In genomic region chr1:16774773-16775172, GRCh38 we compare ENCODE assay signal across 9 cellular contexts. TPM values are rescaled to one million over a fixed set of nuclear protein-coding genes. Genes with fewer than 3 reads are reported as not detected.
DNase-seq lines count a peak whose midpoint lies in the region; ATAC-seq, FAIRE-seq and TF ChIP-seq lines count a peak whose summit lies in the region.
"Not testable (repeated sequence)": the region's sequence is repeated elsewhere in the genome, so short reads cannot be mapped to it uniquely, and the experiment has no call there.
"Had no signal": no experiment of that assay in that cellular context is flagged by ENCODE, and none has a peak within 500 bp of the region (broad histone marks: within the 10 kb centered on the region; RNA-seq: fewer than 3 reads in every experiment).

No MANE protein-coding gene starts in this region.

- not testable (repeated sequence) for H3T11ph ChIP-seq in H9 (ENCODE audit: low read length)

- not testable (repeated sequence) for H3K36me3 ChIP-seq in bronchial epithelial cell (ENCODE audit: control insufficient read depth, insufficient read depth, low read length); endodermal cell (ENCODE audit: control insufficient read depth, insufficient read depth, low read length); right atrium auricular region; HepG2 (replicated peaks in 1 of 2; ENCODE audit: control insufficient read depth in 1 of 2, insufficient read depth in 2 of 2, low read length in 2 of 2); spleen

- H3K27ac Mint-ChIP-seq in H9, endodermal cell: not testable (repeated sequence)

- not testable (repeated sequence) for H2BK12ac ChIP-seq in H9 (ENCODE audit: insufficient read length, low read depth, low read length)

- H3K36me3 Mint-ChIP-seq in H9 (ENCODE audit: insufficient read depth in 1 of 3, low read depth in 3 of 3); endodermal cell (ENCODE audit: low read depth): not testable (repeated sequence)

- not testable (repeated sequence) for TF ChIP-seq RAD21 in HepG2 (CRISPR knock-in tag; IDR thresholded peaks at IDR 0.05)

- peak; percentile 6 for DNase-seq in H9
- DNase-seq in bronchial epithelial cell (ENCODE audit: low read depth); HepG2 (ENCODE audit: low spot score): not testable (repeated sequence)
- peak; percentile 26 for DNase-seq in endodermal cell
- peak; percentile 51 for DNase-seq in right atrium auricular region (ENCODE audit: low spot score)
- DNase-seq in spleen = peak; percentile 47

- H3K18ac ChIP-seq in H9 (ENCODE audit: insufficient read length, low read depth, low read length) = not testable (repeated sequence)

- H3K14ac ChIP-seq in H9 (ENCODE audit: insufficient read depth, low read length) = not testable (repeated sequence)

- not testable (repeated sequence) for H3K9me3 ChIP-seq in H9 (ENCODE audit: control insufficient read depth, low read depth, low read length); endodermal cell (ENCODE audit: control insufficient read depth, low read length); right atrium auricular region; HepG2 (ENCODE audit: low read length); spleen

- H2BK20ac ChIP-seq in H9 (ENCODE audit: low read depth, low read length, poor library complexity, severe bottlenecking) = not testable (repeated sequence)

- not testable (repeated sequence) for H3K4me3 ChIP-seq in bronchial epithelial cell (ENCODE audit: low read depth, low read length); endodermal cell (ENCODE audit: low read length); right atrium auricular region; HepG2 (replicated peaks in 1 of 3; ENCODE audit: insufficient read depth in 1 of 3, low read depth in 2 of 3, low read length in 3 of 3); spleen

- H4K8ac ChIP-seq in H9 (replicated peaks; ENCODE audit: insufficient read length, low read depth, low read length) = not testable (repeated sequence)

- not testable (repeated sequence) for H3K27me3 ChIP-seq in H9 (ENCODE audit: insufficient read depth, low read length); bronchial epithelial cell (ENCODE audit: control insufficient read depth, insufficient read depth, low read length); endodermal cell (ENCODE audit: control insufficient read depth, insufficient read depth, low read length, poor library complexity, severe bottlenecking); right atrium auricular region; HepG2 (ENCODE audit: control insufficient read depth in 1 of 2, insufficient read depth in 2 of 2, low read length in 2 of 2)
- peaks cover 0 to 42% (median 10%) of the 10 kb centered on the region in 7 donors for H3K27me3 ChIP-seq in spleen (replicated peaks in 1 of 7)

- not testable (repeated sequence) for H3K23ac ChIP-seq in H9 (ENCODE audit: insufficient read length, low read depth, low read length)

- TF ChIP-seq EP300 in HepG2 (IDR thresholded peaks at IDR 0.05; ENCODE audit: low read depth in 2 of 2, low read length in 2 of 2); HepG2 (CRISPR knock-in tag; IDR thresholded peaks at IDR 0.05; ENCODE audit: borderline replicate concordance): not testable (repeated sequence)

- not testable (repeated sequence) for TF ChIP-seq CTCF in H9 (conservative IDR thresholded peaks at IDR 0.05); bronchial epithelial cell (IDR thresholded peaks at IDR 0.05; ENCODE audit: insufficient read depth, low read length, severe bottlenecking); endodermal cell (conservative IDR thresholded peaks at IDR 0.05); right atrium auricular region (IDR thresholded peaks at IDR 0.05); HepG2 (CRISPR knock-in tag; IDR thresholded peaks at IDR 0.05); spleen (IDR thresholded peaks at IDR 0.05 in 8 of 11, conservative IDR thresholded peaks at IDR 0.05 in 3 of 11)

- not testable (repeated sequence) for H3K4me1 ChIP-seq in H9 (ENCODE audit: insufficient read depth, low read length); endodermal cell (ENCODE audit: control insufficient read depth, insufficient read depth, low read length); right atrium auricular region; spleen
- H3K4me1 ChIP-seq in HepG2 (ENCODE audit: insufficient read depth, low read length) = peaks cover 12% of the 10 kb centered on the region

- not testable (repeated sequence) for TF ChIP-seq POLR2A in HepG2 (IDR thresholded peaks at IDR 0.05; ENCODE audit: insufficient read depth in 1 of 2, low read depth in 2 of 2, low read length in 2 of 2); spleen (IDR thresholded peaks at IDR 0.05)

- H3K27ac ChIP-seq in H9 (ENCODE audit: insufficient read length, low read depth, low read length); endodermal cell (ENCODE audit: low read depth, low read length); right atrium auricular region; HepG2 (ENCODE audit: extremely low read length, insufficient read depth, low read length); spleen: not testable (repeated sequence)

- not testable (repeated sequence) for H3K9ac ChIP-seq in H9 (ENCODE audit: extremely low read depth, insufficient read length, low read length); endodermal cell (ENCODE audit: extremely low read depth, low read length, poor library complexity, severe bottlenecking); HepG2 (ENCODE audit: insufficient read depth, low read depth, low read length)

- in situ Hi-C loops in HepG2 (cut with HindIII; ENCODE audit: extremely low pct_ligation_motif_present, low pct_unique_long_range_greater_than_20kb) = not testable (repeated sequence)

- H3K4me1 Mint-ChIP-seq in H9 = peaks cover 12 to 16% of the 10 kb centered on the region in 2 experiments
- H3K4me1 Mint-ChIP-seq in endodermal cell = not testable (repeated sequence)

- not testable (repeated sequence) for H3K79me2 ChIP-seq in H9 (ENCODE audit: insufficient read depth, low read length); HepG2 (ENCODE audit: insufficient read depth, low read length)

- H3K4ac ChIP-seq in H9 (ENCODE audit: low read depth, low read length) = not testable (repeated sequence)

- H3K79me1 ChIP-seq in H9 (ENCODE audit: insufficient read depth, low read depth, low read length, poor library complexity, severe bottlenecking) = not testable (repeated sequence)

- no CpG with 5 or more reads among the region's 14 CpGs for WGBS in H9 (ENCODE audit: extremely low coverage, insufficient read length, low lambda C conversion rate)
- WGBS in endodermal cell (ENCODE audit: insufficient coverage in 1 of 2, insufficient read length in 1 of 2), 2 experiments = 87 to 100% methylated on average over 1 to 6 of the region's 14 CpGs
- 34% methylated on average over 8 of the region's 14 CpGs for WGBS in HepG2 (ENCODE audit: low lambda C conversion rate)
- 76 to 82% (median 78%) methylated on average over 8 of the region's 14 CpGs for WGBS in spleen, 5 donors

- H4K91ac ChIP-seq in H9 (ENCODE audit: insufficient read length, low read depth, low read length) = not testable (repeated sequence)

- CTCF ChIA-PET in HepG2 (lab: Yijun Ruan, JAX; ENCODE audit: low intra/inter-chr PET ratio, low total read pairs) = not testable (repeated sequence)

- not testable (repeated sequence) for H2BK5ac ChIP-seq in H9 (ENCODE audit: insufficient read length, low read length)

- not testable (repeated sequence) for H3K23me2 ChIP-seq in H9 (ENCODE audit: insufficient read length, low read depth, low read length, poor library complexity, severe bottlenecking)

- ATAC-seq in HepG2 = peak; percentile 6; the same call in 2 of the 3 replicates

- BruUV-seq in HepG2 (replicated peaks; lab: Mats Ljungman, UMichigan) = not testable (repeated sequence)

- H3K4me2 ChIP-seq in H9 (ENCODE audit: insufficient read depth, insufficient read length, low read length); HepG2 (ENCODE audit: low read depth, low read length): not testable (repeated sequence)

- peak; percentile 89 for FAIRE-seq in bronchial epithelial cell (lab: Jason Lieb, UNC)
- FAIRE-seq in HepG2 (lab: Jason Lieb, UNC) = peak; percentile 40

- not testable (repeated sequence) for H4K5ac ChIP-seq in H9 (ENCODE audit: insufficient read length, low read depth, low read length)

- not testable (repeated sequence) for H2AFZ ChIP-seq in H9 (ENCODE audit: low read length); HepG2 (ENCODE audit: low read length)

- not testable (repeated sequence) for H2AK5ac ChIP-seq in H9 (ENCODE audit: insufficient read length, low read length)

- H3K56ac ChIP-seq in H9 (ENCODE audit: insufficient read length, low read depth, low read length) = not testable (repeated sequence)

- H3K4me3 Mint-ChIP-seq in H9, endodermal cell: not testable (repeated sequence)

- H2BK120ac ChIP-seq in H9 (ENCODE audit: low read depth, low read length, poor library complexity, severe bottlenecking) = not testable (repeated sequence)

- peaks cover 24% of the 10 kb centered on the region for H3K27me3 Mint-ChIP-seq in H9 (ENCODE audit: low read depth)
- peaks cover 19% of the 10 kb centered on the region for H3K27me3 Mint-ChIP-seq in endodermal cell (ENCODE audit: insufficient read depth)

- intact Hi-C loops in HepG2 (cut with micrococcal nuclease; ENCODE audit: unreplicated experiment); spleen (cut with DNase I; ENCODE audit: low total_unique reads): not testable (repeated sequence)

- POLR2A ChIA-PET in HepG2 (lab: Yijun Ruan, JAX) = not testable (repeated sequence)

- H3K9me3 Mint-ChIP-seq in H9, endodermal cell: not testable (repeated sequence)

- not testable (repeated sequence) for H4K20me1 ChIP-seq in H9 (ENCODE audit: control insufficient read depth, insufficient read depth, insufficient read length); HepG2 (ENCODE audit: insufficient read depth, low read length)

- H2BK15ac ChIP-seq in H9 (ENCODE audit: low read depth, low read length) = not testable (repeated sequence)

RNA-seq across cellular contexts. Expression of gene RNU1-4, which starts 34.5 kb away (rescaled TPM):
- 1,874 and 2,051 TPM in 2 replicates for total RNA-seq in H9 (2021)
- total RNA-seq in bronchial epithelial cell = 2,323 and 5,262 TPM in 2 replicates
- total RNA-seq in endodermal cell = 1,000 to 10,000 TPM; 2,483 to 3,611 TPM
- 11,872 TPM for polyA plus RNA-seq in endodermal cell (2013, experiment 1 of 2)
- polyA plus RNA-seq in endodermal cell (2013, experiment 2 of 2) = 14,577 TPM
- not detected for total RNA-seq in right atrium auricular region
- total RNA-seq in HepG2 (2016; rRNA removed; fragmentation: Illumina TruSeq; extraction: Trizol) = 859 and 11,018 TPM in 2 replicates
- 16,281 and 17,236 TPM in 2 replicates for total RNA-seq in HepG2 (2016; cell fraction: cytosol; rRNA removed; fragmentation: Illumina TruSeq; extraction: Trizol; ENCODE audit: low read depth)
- total RNA-seq in HepG2 (2016; cell fraction: insoluble cytoplasmic fraction; rRNA removed; fragmentation: Illumina TruSeq; extraction: Trizol) = 1,309 and 10,613 TPM in 2 replicates
- total RNA-seq in HepG2 (2016; cell fraction: membrane; rRNA removed; fragmentation: Illumina TruSeq; extraction: Trizol) = 2,848 and 3,475 TPM in 2 replicates
- total RNA-seq in HepG2 (2016; cell fraction: nucleus; rRNA removed; fragmentation: Illumina TruSeq; extraction: Trizol) = 52,466 and 64,417 TPM in 2 replicates
- under 0.01 TPM in 2 replicates for polyA plus RNA-seq in HepG2 (2011; rRNA removed)
- under 0.01 TPM in 2 replicates for polyA plus RNA-seq in HepG2 (2011; cell fraction: cytosol; rRNA removed)
- polyA plus RNA-seq in HepG2 (2011; cell fraction: nucleus; rRNA removed) = under 0.01 TPM in 2 replicates
- polyA plus RNA-seq in HepG2 (2012) = 78.2 TPM in 1 of 2 replicates, not detected in the other
- 27.3 and 44.4 TPM in 2 replicates for polyA plus RNA-seq in HepG2 (2016; cell fraction: cytosol; fragmentation: Illumina TruSeq; extraction: Trizol; ENCODE audit: low read depth)
- not detected in 2 replicates for polyA plus RNA-seq in HepG2 (2016; cell fraction: insoluble cytoplasmic fraction; fragmentation: Illumina TruSeq; extraction: Trizol; ENCODE audit: low read depth)
- not detected in 2 replicates for polyA plus RNA-seq in HepG2 (2016; cell fraction: membrane; fragmentation: Illumina TruSeq; extraction: Trizol; ENCODE audit: low read depth)
- polyA plus RNA-seq in HepG2 (2016; cell fraction: nucleus; fragmentation: Illumina TruSeq; extraction: Trizol; ENCODE audit: insufficient read depth, low read depth) = 32.8 TPM in 1 of 2 replicates, not detected in the other
- polyA minus RNA-seq in HepG2 (2011; rRNA and poly(A)+ RNA removed; ENCODE audit: low replicate concordance) = 12,820 and 15,604 TPM in 2 replicates
- 90,102 and 105,040 TPM in 2 replicates for polyA minus RNA-seq in HepG2 (2011; cell fraction: cytosol; rRNA and poly(A)+ RNA removed)
- polyA minus RNA-seq in HepG2 (2011; cell fraction: nucleus; rRNA and poly(A)+ RNA removed) = 42,574 and 58,030 TPM in 2 replicates
- 1,000 to 10,000 TPM in 4 of 7 donors, under 1 TPM in 3; under 0.01 to 8,075 (median 6,234) TPM for total RNA-seq in spleen
- polyA plus RNA-seq in spleen = not detected
- total RNA-seq: GM23248 had no signal
- polyA plus RNA-seq: CD14-positive monocyte; CD8-positive, alpha-beta memory T cell; GM23248 had no signal
